In the genomic region with DNA sequence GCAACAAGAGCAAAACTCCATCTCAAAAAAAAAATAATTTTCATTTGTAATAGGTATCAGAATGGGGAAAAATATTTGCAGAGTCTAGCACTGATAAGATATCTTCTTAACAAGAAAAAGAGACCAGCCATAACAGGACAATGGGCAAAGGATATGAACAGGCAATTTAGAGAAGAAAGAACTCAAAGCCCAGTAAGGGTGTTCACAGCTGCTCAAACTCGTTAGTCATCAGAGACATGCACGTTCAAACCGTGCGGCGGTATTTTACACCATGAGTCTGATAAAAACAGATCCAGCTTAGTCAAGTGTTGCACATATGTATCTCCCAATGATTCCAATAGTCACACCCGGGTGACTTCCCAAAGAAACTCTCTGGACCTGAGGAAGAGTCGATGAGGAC, we compare ENCODE assay signal across 26 cellular contexts. TPM values are rescaled to one million over a fixed set of nuclear protein-coding genes. Genes with fewer than 3 reads are reported as not detected.
DNase-seq lines count a peak whose midpoint lies in the region; ATAC-seq, FAIRE-seq and TF ChIP-seq lines count a peak whose summit lies in the region.
"Had no signal": no experiment of that assay in that cellular context is flagged by ENCODE, and none has a peak within 500 bp of the region (broad histone marks: within the 10 kb centered on the region; RNA-seq: fewer than 3 reads in every experiment).

No MANE protein-coding gene starts in this region.

- ATAC-seq in A549, result no peak
- ATAC-seq in GM18861 (IDR thresholded peaks at IDR 0.05; ENCODE audit: unreplicated experiment), result no peak

- H3K27ac Mint-ChIP-seq in endothelial cell (ENCODE audit: unreplicated experiment) (peak overlapping the region; percentile 63), neural crest cell (ENCODE audit: unreplicated experiment) (no peak overlapping the region)
- H3K27ac Mint-ChIP-seq: CD4-positive, alpha-beta memory T cell had no signal

- FAIRE-seq in A549 (lab: Jason Lieb, UNC), result peak; percentile 87
- FAIRE-seq: H54 had no signal

- no peaks in the 10 kb centered on the region for H3K4me1 ChIP-seq in A549

- no peak for TF ChIP-seq RAD21 in A549 (conservative IDR thresholded peaks at IDR 0.05 in 1 of 2, IDR thresholded peaks at IDR 0.05 in 1 of 2)

- TF ChIP-seq POLR2A in A549 (IDR thresholded peaks at IDR 0.05; ENCODE audit: low read length), result no peak

- TF ChIP-seq CTCF in A549 (IDR thresholded peaks at IDR 0.05) (no peak), endothelial cell (IDR thresholded peaks at IDR 0.05; ENCODE audit: unreplicated experiment) (no peak), neural crest cell (conservative IDR thresholded peaks at IDR 0.05) (no peak), coronary artery (IDR thresholded peaks at IDR 0.05) (no peak)

- CTCF ChIA-PET in A549 (lab: Yijun Ruan, JAX), result interaction anchor here (0.9 to 6.5 kb wide), 13 partner anchors 10 to 320 kb away, joined by 3 to 36 read pairs (median 3); partner anchors contain the start of gene PAK4

- DNase-seq in A549 (ENCODE audit: low read depth in 1 of 2, low spot score in 1 of 2) (no peak), HT-29 (ENCODE audit: low spot score) (peak; percentile 13), endothelial cell (ENCODE audit: low spot score) (no peak), neural crest cell (ENCODE audit: low read depth, low spot score) (no peak), NCI-H1417 treated with DMSO at 0.1 percent for 48 hours (lab: John Stamatoyannopoulos, UW) (no peak), coronary artery (ENCODE audit: low spot score) (no peak), SKM-1 (lab: John Stamatoyannopoulos, UW; ENCODE audit: unreplicated experiment) (no peak)
- DNase-seq: CD4-positive, alpha-beta memory T cell; GDM1; KG1; NCI-H1092 treated with DMSO at 0.1 percent for 48 hours; NCI-H146; NCI-H2029; NCI-H226; NCI-H510A treated with DMSO at 0.1 percent for 48 hours; NCI-H748 treated with DMSO at 0.1 percent for 48 hours; PC-9; SIG-M5; SK-N-SH had no signal

- H3K27me3 Mint-ChIP-seq in endothelial cell (ENCODE audit: unreplicated experiment), result peaks cover 3% of the 10 kb centered on the region
- no peaks in the 10 kb centered on the region for H3K27me3 Mint-ChIP-seq in neural crest cell (ENCODE audit: low read depth)

- H3K4me2 ChIP-seq in A549, result no peak overlapping the region
- H3K4me2 ChIP-seq: BLaER1 treated with 17β-estradiol and CSF1 and Interleukin-3, amounts not matched to agents 10 nM and 100 nM; PC-9; SK-N-SH had no signal

- no peak overlapping the region for H3K27ac ChIP-seq in A549
- H3K27ac ChIP-seq in coronary artery, result no peak overlapping the region
- H3K27ac ChIP-seq: BLaER1 treated with 17β-estradiol and CSF1 and Interleukin-3, amounts not matched to agents 10 nM and 100 nM; HL-60; PC-9 had no signal

- POLR2A ChIA-PET in A549 (lab: Yijun Ruan, JAX), result no interaction called here

- H3K4me1 Mint-ChIP-seq in endothelial cell (ENCODE audit: unreplicated experiment) (peaks cover 3% of the 10 kb centered on the region), neural crest cell (peaks cover 8% of the 10 kb centered on the region)

- TF ChIP-seq EP300 in A549 (IDR thresholded peaks at IDR 0.05), result no peak

- H3K9me3 ChIP-seq in A549, result no peaks in the 10 kb centered on the region
- H3K9me3 ChIP-seq: BLaER1 treated with 17β-estradiol and CSF1 and Interleukin-3, amounts not matched to agents 10 nM and 100 nM; SK-N-SH had no signal

- H3K9me3 Mint-ChIP-seq in endothelial cell (ENCODE audit: unreplicated experiment) (peaks cover 3% of the 10 kb centered on the region), neural crest cell (no peaks in the 10 kb centered on the region)

- H3K4me3 ChIP-seq in A549, result no peak overlapping the region
- no peak overlapping the region for H3K4me3 ChIP-seq in coronary artery
- H3K4me3 ChIP-seq: BLaER1 treated with 17β-estradiol and CSF1 and Interleukin-3, amounts not matched to agents 10 nM and 100 nM; PC-9 had no signal

- WGBS in A549 (ENCODE audit: missing lambda C conversion rate), result 84% methylated on average over 7 of the region's 7 CpGs

- H3K4me3 Mint-ChIP-seq in endothelial cell (ENCODE audit: unreplicated experiment), result no peak overlapping the region
- H3K4me3 Mint-ChIP-seq in neural crest cell, result peak overlapping the region; percentile 35
- H3K4me3 Mint-ChIP-seq: CD4-positive, alpha-beta memory T cell had no signal

- H3K36me3 Mint-ChIP-seq in endothelial cell (ENCODE audit: low read depth, unreplicated experiment), result peaks cover 4% of the 10 kb centered on the region
- H3K36me3 Mint-ChIP-seq in neural crest cell (ENCODE audit: low read depth), result no peaks in the 10 kb centered on the region

TF ChIP-seq in A549, 52 proteins besides CTCF, POLR2A, EP300 and RAD21:
- peak in 1 of 2 experiments; percentile 24; a peak in 1 of 5 replicates for TF ChIP-seq JUN (IDR thresholded peaks at IDR 0.05)
- TF ChIP-seq CBX2 (IDR thresholded peaks at IDR 0.05; ENCODE audit: borderline replicate concordance, low read depth), result no peak

RNA-seq across cellular contexts. Expression of gene NCCRP1, which starts 13.7 kb away (rescaled TPM):
- 0.90 and 1.1 TPM in 2 replicates for polyA plus RNA-seq in A549 (2011; rRNA removed)
- polyA plus RNA-seq in A549 (2012; cell fraction: cytosol; rRNA removed), result 1.1 and 1.5 TPM in 2 replicates
- polyA plus RNA-seq in A549 (2012; cell fraction: nucleus; rRNA removed), result 1.8 and 2.4 TPM in 2 replicates
- 0.71 to 1.1 TPM (median 0.99 TPM) in 3 replicates for polyA plus RNA-seq in A549 (2017; fragmentation: RNase III; extraction: RNeasy Plus Mini Kit Qiagen cat#74134 plus additional on column Dnase treatment)
- 0.44 and 0.54 TPM in 2 replicates for polyA minus RNA-seq in A549 (2011; rRNA and poly(A)+ RNA removed)
- 0.31 TPM in 1 of 2 replicates, not detected in the other for total RNA-seq in HT-29 (2014; rRNA removed; shearing (Covaris generic))
- total RNA-seq in endothelial cell (ENCODE audit: unreplicated experiment), result not detected
- total RNA-seq in neural crest cell, result not detected in 2 replicates
- total RNA-seq: A673; CD4-positive, alpha-beta memory T cell; HT1080 had no signal
- polyA plus RNA-seq: CD4-positive, alpha-beta memory T cell; SK-N-SH had no signal

RNA-seq across cellular contexts. Expression of gene SYCN, which starts 21.0 kb away (rescaled TPM):
- polyA plus RNA-seq in A549 (2011; rRNA removed) (not detected in 2 replicates), A549 (2017; fragmentation: RNase III; extraction: RNeasy Plus Mini Kit Qiagen cat#74134 plus additional on column Dnase treatment) (not detected in 3 replicates)
- not detected in 2 replicates for polyA plus RNA-seq in A549 (2012; cell fraction: cytosol; rRNA removed)
- polyA plus RNA-seq in A549 (2012; cell fraction: nucleus; rRNA removed), result 0.16 TPM in 1 of 2 replicates, not detected in the other
- polyA minus RNA-seq in A549 (2011; rRNA and poly(A)+ RNA removed), result not detected in 2 replicates
- total RNA-seq in HT-29 (2014; rRNA removed; shearing (Covaris generic)), result not detected in 2 replicates
- total RNA-seq in endothelial cell (ENCODE audit: unreplicated experiment) (not detected), neural crest cell (not detected in 2 replicates)
- total RNA-seq: A673; CD4-positive, alpha-beta memory T cell; Daoy; HT1080; PC-9 had no signal
- polyA plus RNA-seq: CD4-positive, alpha-beta memory T cell; SK-N-SH had no signal

RNA-seq across cellular contexts. Expression of gene PAK4, which starts 57.5 kb away (rescaled TPM):
- 37.9 and 42.9 TPM in 2 replicates for polyA plus RNA-seq in A549 (2011; rRNA removed)
- 105 and 115 TPM in 2 replicates for polyA plus RNA-seq in A549 (2012; cell fraction: cytosol; rRNA removed)
- 115 and 138 TPM in 2 replicates for polyA plus RNA-seq in A549 (2012; cell fraction: nucleus; rRNA removed)
- 75.8 to 84.2 TPM (median 76.7 TPM) in 3 replicates for polyA plus RNA-seq in A549 (2017; fragmentation: RNase III; extraction: RNeasy Plus Mini Kit Qiagen cat#74134 plus additional on column Dnase treatment)
- polyA minus RNA-seq in A549 (2011; rRNA and poly(A)+ RNA removed), result 68.7 and 73.7 TPM in 2 replicates
- total RNA-seq in HT-29 (2014; rRNA removed; shearing (Covaris generic)), result 42.3 and 46.5 TPM in 2 replicates
- total RNA-seq in endothelial cell (ENCODE audit: unreplicated experiment), result 48.8 TPM
- 54.4 and 56.8 TPM in 2 replicates for total RNA-seq in neural crest cell
